17 cellular contexts compared by ENCODE assay signal in genomic region chr9:109811876-109812275, GRCh38. TPM values are rescaled to one million over a fixed set of nuclear protein-coding genes. Genes with fewer than 3 reads are reported as not detected.
"Had no signal": no experiment of that assay in that cellular context is flagged by ENCODE, and none has a peak within 500 bp of the region (broad histone marks: within the 10 kb centered on the region; RNA-seq: fewer than 3 reads in every experiment).

No MANE protein-coding gene starts in this region.

- H3K4me1 Mint-ChIP-seq: activated naive CD4-positive, alpha-beta T cell treated with anti-CD3 and anti-CD28 coated beads, Interleukin-2, amount 10 ng/mL, durations not matched to agents 7 days and 5 days; activated naive CD8-positive, alpha-beta T cell treated with anti-CD3 and anti-CD28 coated beads, Interleukin-2, amount 50 U/mL, for 24 hours had no signal

- H3K4me3 Mint-ChIP-seq: activated CD4-positive, alpha-beta memory T cell treated with anti-CD3 and anti-CD28 coated beads, Interleukin-2, amount 10 ng/mL, durations not matched to agents 7 days and 5 days; activated naive CD4-positive, alpha-beta T cell treated with anti-CD3 and anti-CD28 coated beads, Interleukin-2, amount 10 ng/mL, durations not matched to agents 7 days and 5 days; activated naive CD8-positive, alpha-beta T cell treated with anti-CD3 and anti-CD28 coated beads, Interleukin-2, amount 50 U/mL, for 24 hours; effector memory CD8-positive, alpha-beta T cell; naive thymus-derived CD8-positive, alpha-beta T cell; type B pancreatic cell had no signal

- H3K27ac Mint-ChIP-seq: activated CD4-positive, alpha-beta memory T cell treated with anti-CD3 and anti-CD28 coated beads, Interleukin-2, amount 10 ng/mL, durations not matched to agents 7 days and 5 days; activated naive CD4-positive, alpha-beta T cell treated with anti-CD3 and anti-CD28 coated beads, Interleukin-2, amount 10 ng/mL, durations not matched to agents 7 days and 5 days; activated naive CD8-positive, alpha-beta T cell treated with anti-CD3 and anti-CD28 coated beads, Interleukin-2, amount 50 U/mL, for 24 hours; effector memory CD8-positive, alpha-beta T cell; naive thymus-derived CD8-positive, alpha-beta T cell; type B pancreatic cell had no signal

- H3K36me3 Mint-ChIP-seq: activated naive CD4-positive, alpha-beta T cell treated with anti-CD3 and anti-CD28 coated beads, Interleukin-2, amount 10 ng/mL, durations not matched to agents 7 days and 5 days had no signal

- ATAC-seq: activated naive CD8-positive, alpha-beta T cell treated with anti-CD3 and anti-CD28 coated beads, Interleukin-2, amount 50 U/mL, for 24 hours; effector memory CD8-positive, alpha-beta T cell; naive thymus-derived CD8-positive, alpha-beta T cell; stimulated activated naive CD8-positive, alpha-beta T cell treated with anti-CD3 and anti-CD28 coated beads, Interleukin-15, Interleukin-2, amounts not matched to agents 100 U/mL and 50 U/mL, for 24 hours had no signal

- DNase-seq: activated CD4-positive, alpha-beta memory T cell treated with anti-CD3 and anti-CD28 coated beads, Interleukin-2, amount 10 ng/mL, durations not matched to agents 7 days and 5 days; activated CD4-positive, alpha-beta T cell treated with anti-CD3 and anti-CD28 coated beads for 48 hours; activated CD4-positive, CD25-positive, alpha-beta regulatory T cell; activated effector memory CD4-positive, alpha-beta T cell treated with Interleukin-2 at 50 U/mL for 16 hours; activated naive CD4-positive, alpha-beta T cell treated with anti-CD3 and anti-CD28 coated beads, Interleukin-2, amount 10 ng/mL, durations not matched to agents 7 days and 5 days; activated naive CD8-positive, alpha-beta T cell treated with anti-CD3 and anti-CD28 coated beads, Interleukin-2, amount 50 U/mL, for 24 hours; activated T-cell treated with anti-CD3 and anti-CD28 coated beads, Interleukin-2, amount 50 U/mL, for 48 hours; dermis blood vessel endothelial cell; effector memory CD8-positive, alpha-beta T cell; esophagus squamous epithelium; islet precursor cell; mammary epithelial cell; naive thymus-derived CD8-positive, alpha-beta T cell; stimulated activated naive CD8-positive, alpha-beta T cell treated with anti-CD3 and anti-CD28 coated beads, Interleukin-15, Interleukin-2, amounts not matched to agents 100 U/mL and 50 U/mL, for 24 hours; T-helper 1 cell; T1000 had no signal

RNA-seq across cellular contexts. Expression of gene PALM2AKAP2, which starts 31.9 kb away (rescaled TPM):
- total RNA-seq: activated CD4-positive, alpha-beta memory T cell treated with anti-CD3 and anti-CD28 coated beads, Interleukin-2, amount 10 ng/mL, durations not matched to agents 7 days and 5 days; dermis blood vessel endothelial cell; naive thymus-derived CD8-positive, alpha-beta T cell had no signal
